8 cellular contexts compared by ENCODE assay signal in the genomic region with DNA sequence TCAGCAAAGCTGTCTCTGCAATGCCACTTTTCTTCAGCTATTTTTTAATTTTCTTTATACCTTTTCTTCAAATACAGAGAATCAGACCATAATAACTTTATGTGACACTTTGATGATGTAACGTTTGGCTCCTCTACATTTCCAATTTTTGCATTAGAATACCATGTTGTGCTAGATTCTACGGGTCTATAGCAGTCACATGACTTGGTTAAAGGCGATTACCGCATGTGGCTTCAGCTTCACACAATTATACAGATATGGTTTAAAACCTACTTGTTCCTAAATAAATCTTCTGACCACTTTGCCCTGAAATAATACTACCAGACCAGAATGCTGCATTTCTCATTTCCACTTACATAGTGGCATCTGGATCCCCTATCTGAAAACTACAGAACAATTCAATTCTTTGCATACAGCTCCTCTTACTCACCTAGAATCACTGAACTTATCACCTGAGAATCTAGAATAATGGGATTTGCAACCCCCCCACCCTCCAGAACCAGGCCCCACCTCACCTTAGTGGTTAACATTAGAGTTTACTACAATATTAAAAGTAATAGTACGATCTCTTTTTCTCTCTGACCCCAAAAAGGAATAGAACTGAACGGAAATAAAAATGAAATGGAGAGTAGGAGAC. TPM values are rescaled to one million over a fixed set of nuclear protein-coding genes. Genes with fewer than 3 reads are reported as not detected.
DNase-seq lines count a peak whose midpoint lies in the region; ATAC-seq and TF ChIP-seq lines count a peak whose summit lies in the region.

No MANE protein-coding gene starts in this region.

- in situ Hi-C loops in mammary epithelial cell (cut with MboI; ENCODE audit: low sequenced_read_pairs in 2 of 2) = no loop called here

- intact Hi-C loops in mammary epithelial cell (cut with micrococcal nuclease) (loop anchor here (5.0 kb wide), 2 partner anchors 114 to 271 kb away; partner anchors contain the start of gene FNTB), mucosa of descending colon (cut with DNase I, micrococcal nuclease) (no loop called here)

- peak overlapping the region; percentile 56; the same call in 1 of the 2 replicates for H3K9ac ChIP-seq in KMS-11
- H3K9ac ChIP-seq in mammary epithelial cell (ENCODE audit: insufficient read depth, low read length) = peak overlapping the region; percentile 50

- WGBS in mammary epithelial cell (ENCODE audit: low coverage, missing lambda C conversion rate) = 16% methylated on average over 6 of the region's 6 CpGs

- DNase-seq in AG04450 (ENCODE audit: low read depth, low spot score) = no peak
- peak; percentile 19 for DNase-seq in mammary epithelial cell
- DNase-seq in mucosa of descending colon = no peak
- DNase-seq in A172 (ENCODE audit: low spot score) = no peak
- DNase-seq in AG20443 (ENCODE audit: low spot score) = no peak
- DNase-seq in cerebellum (ENCODE audit: low spot score) = no peak

- H3K9me3 ChIP-seq in AG04450 (ENCODE audit: control insufficient read depth, insufficient read depth, low read length) = peaks cover 3% of the 10 kb centered on the region; the same call in 1 of the 2 replicates
- no peaks in the 10 kb centered on the region for H3K9me3 ChIP-seq in mammary epithelial cell (replicated peaks; ENCODE audit: insufficient read depth, low read length)
- no peaks in the 10 kb centered on the region for H3K9me3 ChIP-seq in mucosa of descending colon

- H3K27ac ChIP-seq in AG04450 (ENCODE audit: low read depth, low read length) = no peak overlapping the region
- H3K27ac ChIP-seq in KMS-11 = peak overlapping the region; percentile 13; the same call in 1 of the 2 replicates
- H3K27ac ChIP-seq in mammary epithelial cell (ENCODE audit: insufficient read depth, low read depth, low read length) = peak overlapping the region; percentile 27

- peak overlapping the region; percentile 78 for H3K4me3 ChIP-seq in AG04450 (ENCODE audit: low read depth, low read length)
- no peak overlapping the region for H3K4me3 ChIP-seq in KMS-11 (IDR thresholded peaks at IDR 0.05; ENCODE audit: insufficient read depth, low read depth, low read length)
- peak overlapping the region; percentile 73 to 96 (median 92) for H3K4me3 ChIP-seq in mammary epithelial cell (replicated peaks in 1 of 3; ENCODE audit: insufficient read depth in 1 of 3, low read depth in 2 of 3, low read length in 3 of 3)
- H3K4me3 ChIP-seq in mucosa of descending colon = peak overlapping the region; percentile 91

- H3K36me3 ChIP-seq in KMS-11 (ENCODE audit: insufficient read depth) (no peaks in the 10 kb centered on the region; the same call in 1 of the 2 replicates), mammary epithelial cell (ENCODE audit: insufficient read depth, low read length) (no peaks in the 10 kb centered on the region), mucosa of descending colon (ENCODE audit: low read depth) (no peaks in the 10 kb centered on the region)

- H3K27me3 ChIP-seq in AG04450 (ENCODE audit: control insufficient read depth, insufficient read depth, low read length) = no peaks in the 10 kb centered on the region
- H3K27me3 ChIP-seq in KMS-11 (ENCODE audit: insufficient read depth, low read depth) = no peaks in the 10 kb centered on the region
- H3K27me3 ChIP-seq in mammary epithelial cell (ENCODE audit: insufficient read depth, low read length) = no peaks in the 10 kb centered on the region

- CTCF ChIA-PET in AG04450 (lab: Charles Lee) = no interaction called here
- CTCF ChIA-PET in mammary epithelial cell (lab: Charles Lee; ENCODE audit: low non-redundant PET) = interaction anchor here (0.6 kb wide), 1 partner anchor 81 kb away, joined by 3 read pairs; no protein-coding TSS in a partner anchor

- H3K4me2 ChIP-seq in KMS-11 = peak overlapping the region; percentile 95
- H3K4me2 ChIP-seq in mammary epithelial cell (ENCODE audit: insufficient read depth, low read depth, low read length) = peak overlapping the region; percentile 85

- H4K20me1 ChIP-seq in KMS-11 (ENCODE audit: insufficient read depth) (no peaks in the 10 kb centered on the region), mammary epithelial cell (ENCODE audit: insufficient read depth, low read length) (no peaks in the 10 kb centered on the region)

- peaks cover 39% of the 10 kb centered on the region; the same call in 1 of the 2 replicates for H3K79me2 ChIP-seq in KMS-11 (ENCODE audit: insufficient read depth, low read depth)
- peaks cover 56% of the 10 kb centered on the region for H3K79me2 ChIP-seq in mammary epithelial cell (ENCODE audit: insufficient read depth, low read length)

- ATAC-seq in mucosa of descending colon (no peak), HG03432 (IDR thresholded peaks at IDR 0.05; ENCODE audit: unreplicated experiment) (no peak)

- BruUV-seq in mammary epithelial cell (replicated peaks; lab: Mats Ljungman, UMichigan) = TSS peak; percentile 34

- no peak for TF ChIP-seq CTCF in AG04450 (IDR thresholded peaks at IDR 0.05; ENCODE audit: low read depth, low read length)
- no peak for TF ChIP-seq CTCF in KMS-11 (conservative IDR thresholded peaks at IDR 0.05; ENCODE audit: low read depth, low read length)
- no peak for TF ChIP-seq CTCF in mammary epithelial cell (conservative IDR thresholded peaks at IDR 0.05 in 1 of 2, IDR thresholded peaks at IDR 0.05 in 1 of 2; ENCODE audit: extremely low read depth in 1 of 2, insufficient read depth in 1 of 2, low read depth in 1 of 2, low read length in 2 of 2)
- no peak for TF ChIP-seq CTCF in mucosa of descending colon (IDR thresholded peaks at IDR 0.05)

- dilution Hi-C loops in mammary epithelial cell (cut with HindIII; ENCODE audit: low sequenced_read_pairs) = no loop called here

- no peak overlapping the region for H2AFZ ChIP-seq in KMS-11 (ENCODE audit: low read depth)
- peak overlapping the region; percentile 0 for H2AFZ ChIP-seq in mammary epithelial cell (ENCODE audit: low read depth, low read length)

- H3K4me1 ChIP-seq in KMS-11 (ENCODE audit: low read depth, poor library complexity, severe bottlenecking) (peaks cover 47% of the 10 kb centered on the region), mammary epithelial cell (ENCODE audit: insufficient read depth, low read length) (peaks cover 19% of the 10 kb centered on the region), mucosa of descending colon (ENCODE audit: low read depth) (peaks cover 22% of the 10 kb centered on the region)

- POLR2A ChIA-PET in AG04450 (lab: Yijun Ruan, JAX) = interaction anchor here (0.5 kb wide), 1 partner anchor 160 kb away, joined by 7 read pairs; no protein-coding TSS in a partner anchor

RNA-seq across cellular contexts. Expression of gene MAX, which starts 1.3 kb away (rescaled TPM):
- polyA plus RNA-seq in AG04450 (2011; rRNA removed) (59.2 and 62.0 TPM in 2 replicates), mammary epithelial cell (70.4 TPM)
- polyA minus RNA-seq in AG04450 (2011; rRNA and poly(A)+ RNA removed) = 63.7 and 81.0 TPM in 2 replicates
- total RNA-seq in mammary epithelial cell (10 to 100 TPM; 36.0 to 84.7 TPM), mucosa of descending colon (100 to 1,000 TPM; 129 to 153 (median 147) TPM), cerebellum (38.0 TPM)
- polyA minus RNA-seq in mammary epithelial cell = 31.1 TPM
- total RNA-seq in A172 (2014; rRNA removed; shearing (Covaris generic)) = 25.3 and 27.3 TPM in 2 replicates
